Comparison of ENCODE assay signal across 8 cellular contexts in the genomic region with DNA sequence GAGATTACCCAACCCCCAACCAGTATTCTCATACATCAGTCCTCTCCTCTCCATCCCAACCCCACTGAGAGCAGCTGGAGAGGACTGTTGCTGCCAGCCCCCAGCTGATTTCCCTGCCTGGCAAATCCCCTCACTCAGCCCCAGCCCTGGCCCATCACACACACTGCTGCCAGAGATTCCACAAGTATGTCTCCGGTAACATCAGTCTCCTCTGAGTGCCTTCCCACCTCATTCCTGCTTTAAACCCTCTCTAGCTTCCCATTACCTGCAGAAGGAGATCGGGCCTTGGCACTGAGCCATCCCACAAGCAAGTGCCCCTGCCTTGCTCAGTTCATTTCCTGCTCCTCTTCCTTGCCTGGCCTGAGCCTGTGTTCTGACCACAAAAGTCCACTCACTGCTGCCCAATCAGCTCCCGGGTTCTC. TPM values are rescaled to one million over a fixed set of nuclear protein-coding genes. Genes with fewer than 3 reads are reported as not detected.
A peak's percentile ranks its signal among the peaks of the same experiment; 100 is the strongest.
DNase-seq lines count a peak whose midpoint lies in the region; ATAC-seq and TF ChIP-seq lines count a peak whose summit lies in the region.

No MANE protein-coding gene starts in this region.

- peak overlapping the region; percentile 35 to 51 for H3K27ac ChIP-seq in ovary
- no peak overlapping the region for H3K27ac ChIP-seq in naive thymus-derived CD4-positive, alpha-beta T cell (ENCODE audit: low read depth, low read length)

- POLR2A ChIA-PET in Caco-2 (lab: Charles Lee) = no interaction called here
- POLR2A ChIA-PET in naive thymus-derived CD4-positive, alpha-beta T cell (lab: Charles Lee) = no interaction called here

- TF ChIP-seq POLR2A in ovary (IDR thresholded peaks at IDR 0.05) = no peak

- H3K27me3 Mint-ChIP-seq in Caco-2 (ENCODE audit: insufficient read depth, unreplicated experiment) (no peaks in the 10 kb centered on the region), immature natural killer cell (ENCODE audit: low read depth in 3 of 3) (peaks cover 2 to 4% (median 2%) of the 10 kb centered on the region in 3 donors)
- H3K27me3 Mint-ChIP-seq in effector memory CD8-positive, alpha-beta T cell = no peaks in the 10 kb centered on the region
- no peaks in the 10 kb centered on the region for H3K27me3 Mint-ChIP-seq in naive thymus-derived CD4-positive, alpha-beta T cell

- H3K27ac Mint-ChIP-seq in Caco-2 (ENCODE audit: unreplicated experiment) = peak overlapping the region; percentile 14
- peak overlapping the region; percentile 27 to 89 for H3K27ac Mint-ChIP-seq in effector memory CD8-positive, alpha-beta T cell
- H3K27ac Mint-ChIP-seq in naive thymus-derived CD4-positive, alpha-beta T cell = no peak overlapping the region
- no peak overlapping the region for H3K27ac Mint-ChIP-seq in immature natural killer cell

- no peak for ATAC-seq in effector memory CD8-positive, alpha-beta T cell (replicated peaks)
- no peak for ATAC-seq in naive thymus-derived CD4-positive, alpha-beta T cell
- no peak for ATAC-seq in HG03565 (IDR thresholded peaks at IDR 0.05; ENCODE audit: unreplicated experiment)

- no peak for TF ChIP-seq EP300 in ovary (IDR thresholded peaks at IDR 0.05)

- H3K9me3 ChIP-seq in Caco-2 = no peaks in the 10 kb centered on the region
- H3K9me3 ChIP-seq in ovary = no peaks in the 10 kb centered on the region
- H3K9me3 ChIP-seq in naive thymus-derived CD4-positive, alpha-beta T cell (ENCODE audit: control insufficient read depth in 2 of 3, low read length in 3 of 3) = no peaks in the 10 kb centered on the region

- H3K4me1 Mint-ChIP-seq in Caco-2 (ENCODE audit: low read depth, unreplicated experiment) (no peaks in the 10 kb centered on the region), immature natural killer cell (no peaks in the 10 kb centered on the region)
- H3K4me1 Mint-ChIP-seq in effector memory CD8-positive, alpha-beta T cell (ENCODE audit: low read depth in 2 of 2) = peaks cover 6 to 8% of the 10 kb centered on the region in 2 donors
- H3K4me1 Mint-ChIP-seq in naive thymus-derived CD4-positive, alpha-beta T cell = peaks cover 0 to 13% (median 0%) of the 10 kb centered on the region in 7 donors

- no peak for TF ChIP-seq CTCF in Caco-2 (IDR thresholded peaks at IDR 0.05; ENCODE audit: insufficient read depth in 1 of 2, low read depth in 1 of 2, low read length in 1 of 2, severe bottlenecking in 1 of 2, unreplicated experiment in 1 of 2)
- TF ChIP-seq CTCF in ovary (IDR thresholded peaks at IDR 0.05) = no peak

- H3K27me3 ChIP-seq in Caco-2 (replicated peaks; ENCODE audit: control insufficient read depth, insufficient read depth, low read length) (no peaks in the 10 kb centered on the region), ovary (no peaks in the 10 kb centered on the region)
- no peaks in the 10 kb centered on the region for H3K27me3 ChIP-seq in naive thymus-derived CD4-positive, alpha-beta T cell (ENCODE audit: control insufficient read depth in 2 of 2, insufficient read depth in 2 of 2, low read length in 2 of 2)

- CTCF ChIA-PET in Caco-2 (lab: Charles Lee) = no interaction called here
- CTCF ChIA-PET in naive thymus-derived CD4-positive, alpha-beta T cell (lab: Charles Lee) = no interaction called here

- DNase-seq in Caco-2 (no peak), NCI-H2196 treated with DMSO at 0.1 percent for 48 hours (lab: John Stamatoyannopoulos, UW; ENCODE audit: unreplicated experiment) (peak; percentile 18), ovary (peak in 4 of 5 donors; percentile 39 to 64 (median 58)), immature natural killer cell (no peak), activated T-cell treated with anti-CD3 and anti-CD28 coated beads for 4 hours (no peak)
- DNase-seq in effector memory CD8-positive, alpha-beta T cell = no peak
- no peak for DNase-seq in naive thymus-derived CD4-positive, alpha-beta T cell

- H3K9me3 Mint-ChIP-seq in Caco-2 (ENCODE audit: unreplicated experiment) = peaks cover 1% of the 10 kb centered on the region
- H3K9me3 Mint-ChIP-seq in effector memory CD8-positive, alpha-beta T cell = no peaks in the 10 kb centered on the region
- no peaks in the 10 kb centered on the region for H3K9me3 Mint-ChIP-seq in naive thymus-derived CD4-positive, alpha-beta T cell
- no peaks in the 10 kb centered on the region for H3K9me3 Mint-ChIP-seq in immature natural killer cell

- H3K4me1 ChIP-seq in Caco-2 (no peaks in the 10 kb centered on the region), ovary (ENCODE audit: insufficient read depth) (peaks cover 12% of the 10 kb centered on the region)
- H3K4me1 ChIP-seq in naive thymus-derived CD4-positive, alpha-beta T cell (ENCODE audit: control insufficient read depth in 2 of 2, insufficient read depth in 2 of 2, low read length in 2 of 2) = no peaks in the 10 kb centered on the region

- no peak overlapping the region for H3K4me3 ChIP-seq in Caco-2 (ENCODE audit: low read depth, low read length)
- no peak overlapping the region for H3K4me3 ChIP-seq in ovary
- H3K4me3 ChIP-seq in naive thymus-derived CD4-positive, alpha-beta T cell (ENCODE audit: low read length) = no peak overlapping the region

- H3K36me3 ChIP-seq in Caco-2 (ENCODE audit: control insufficient read depth, insufficient read depth, low read length) = no peaks in the 10 kb centered on the region; the same call in 1 of the 2 replicates
- no peaks in the 10 kb centered on the region for H3K36me3 ChIP-seq in ovary
- peaks cover 0 to 42% (median 0%) of the 10 kb centered on the region in 3 experiments for H3K36me3 ChIP-seq in naive thymus-derived CD4-positive, alpha-beta T cell (ENCODE audit: control insufficient read depth in 2 of 3, insufficient read depth in 3 of 3, low read length in 3 of 3)

- no TSS peak for BruUV-seq in Caco-2 (replicated peaks; lab: Mats Ljungman, UMichigan)

- H3K36me3 Mint-ChIP-seq in Caco-2 (ENCODE audit: insufficient read depth, unreplicated experiment) = peaks cover 10% of the 10 kb centered on the region
- peaks cover 32% of the 10 kb centered on the region for H3K36me3 Mint-ChIP-seq in effector memory CD8-positive, alpha-beta T cell (ENCODE audit: insufficient read depth)
- peaks cover 4 to 58% (median 44%) of the 10 kb centered on the region in 5 donors for H3K36me3 Mint-ChIP-seq in naive thymus-derived CD4-positive, alpha-beta T cell
- peaks cover 15 to 52% (median 34%) of the 10 kb centered on the region in 3 donors for H3K36me3 Mint-ChIP-seq in immature natural killer cell

- intact Hi-C loops in Caco-2 (cut with micrococcal nuclease; ENCODE audit: unreplicated experiment) = no loop called here
- intact Hi-C loops in ovary (cut with DNase I) = no loop called here
- intact Hi-C loops in naive thymus-derived CD4-positive, alpha-beta T cell (cut with micrococcal nuclease) = no loop called here

- no peak overlapping the region for H3K4me3 Mint-ChIP-seq in Caco-2 (ENCODE audit: unreplicated experiment)
- H3K4me3 Mint-ChIP-seq in effector memory CD8-positive, alpha-beta T cell = no peak overlapping the region
- H3K4me3 Mint-ChIP-seq in naive thymus-derived CD4-positive, alpha-beta T cell = no peak overlapping the region
- H3K4me3 Mint-ChIP-seq in immature natural killer cell = no peak overlapping the region

- WGBS in ovary, 3 donors = 42 to 52% (median 46%) methylated on average over 3 of the region's 3 CpGs

RNA-seq across cellular contexts. Expression of gene ZFP36L2, which starts 50.6 kb away (rescaled TPM):
- 225 and 237 TPM in 2 replicates for total RNA-seq in Caco-2 (2022)
- 100 to 1,000 TPM; 115 to 369 (median 254) TPM for total RNA-seq in ovary
- 100 to 1,000 TPM; 162 to 169 TPM for polyA plus RNA-seq in ovary
- total RNA-seq in naive thymus-derived CD4-positive, alpha-beta T cell = 100 to 1,000 TPM; 231 to 747 (median 389) TPM
- polyA plus RNA-seq in naive thymus-derived CD4-positive, alpha-beta T cell = 100 to 1,000 TPM; 252 to 411 TPM
- polyA plus RNA-seq in immature natural killer cell = 100 to 1,000 TPM; 166 to 431 (median 274) TPM

Comparison
In these comparisons a context has a peak if more than half of its experiments do, and no peak if none do; other contexts are left out.
1. DNase-seq: peak in NCI-H2196 treated with DMSO at 0.1 percent for 48 hours (single experiment) and ovary (4 of 5); none in Caco-2 (0 of 2), effector memory CD8-positive, alpha-beta T cell (0 of 3), naive thymus-derived CD4-positive, alpha-beta T cell (0 of 9), immature natural killer cell (0 of 3) and activated T-cell treated with anti-CD3 and anti-CD28 coated beads for 4 hours (single experiment).
2. H3K27ac Mint-ChIP-seq: peak in Caco-2 (single experiment) and effector memory CD8-positive, alpha-beta T cell (2 of 2); none in naive thymus-derived CD4-positive, alpha-beta T cell (0 of 9) and immature natural killer cell (0 of 6).